16 cellular contexts compared by ENCODE assay signal in genomic region chr9:123426406-123426805, GRCh38.
DNase-seq lines count a peak whose midpoint lies in the region; ATAC-seq and TF ChIP-seq lines count a peak whose summit lies in the region.
"Had no signal": no experiment of that assay in that cellular context is flagged by ENCODE, and none has a peak within 500 bp of the region (broad histone marks: within the 10 kb centered on the region; RNA-seq: fewer than 3 reads in every experiment).

No MANE protein-coding gene starts in this region.

- H3K4me1 Mint-ChIP-seq in type B pancreatic cell (ENCODE audit: unreplicated experiment) = peaks cover 8% of the 10 kb centered on the region
- H3K4me1 Mint-ChIP-seq in activated T-cell treated with anti-CD3 and anti-CD28 coated beads, Interleukin-2, amount 50 U/mL, for 4 hours (ENCODE audit: low read depth) = no peaks in the 10 kb centered on the region

- H2AFZ ChIP-seq in OCI-LY7 (ENCODE audit: low read length) = no peak overlapping the region; the same call in 1 of the 2 replicates
- H2AFZ ChIP-seq: parathyroid adenoma had no signal

- H3K9me2 ChIP-seq in OCI-LY7 (ENCODE audit: insufficient read depth, low read length) = no peaks in the 10 kb centered on the region

- no peaks in the 10 kb centered on the region for H3K36me3 ChIP-seq in OCI-LY7 (ENCODE audit: insufficient read depth, low read length)

- DNase-seq in cardiac septum (ENCODE audit: low spot score) = peak; percentile 58
- no peak for DNase-seq in Right ventricle myocardium inferior (ENCODE audit: missing footprints)
- DNase-seq in OCI-LY7 (ENCODE audit: low spot score) = peak; percentile 43
- DNase-seq in type B pancreatic cell (ENCODE audit: extremely low spot score, unreplicated experiment) = no peak
- no peak for DNase-seq in NCI-H1436 (lab: John Stamatoyannopoulos, UW)
- no peak for DNase-seq in activated T-cell treated with anti-CD3 and anti-CD28 coated beads, Interleukin-2, amount 50 U/mL, for 4 hours
- DNase-seq in NCI-H1048 (lab: John Stamatoyannopoulos, UW) = no peak
- DNase-seq: DMS79 treated with DMSO at 0.1 percent for 48 hours, esophagus squamous epithelium, NCI-H1694, WERI-Rb-1 had no signal

- no peak overlapping the region for H3K4me3 ChIP-seq in OCI-LY7 (ENCODE audit: low read depth, low read length, poor library complexity, severe bottlenecking)
- H3K4me3 ChIP-seq: esophagus squamous epithelium, Peyer's patch, tibial nerve had no signal

- BruUV-seq in OCI-LY7 (replicated peaks; lab: Mats Ljungman, UMichigan) = no TSS peak

- CTCF ChIA-PET in OCI-LY7 (lab: Charles Lee; ENCODE audit: unreplicated experiment) = interaction anchor here (0.9 kb wide), 1 partner anchor 101 kb away, joined by 3 read pairs; no protein-coding TSS in a partner anchor

- no peak overlapping the region for H3K4me3 Mint-ChIP-seq in type B pancreatic cell
- H3K4me3 Mint-ChIP-seq in activated T-cell treated with anti-CD3 and anti-CD28 coated beads, Interleukin-2, amount 50 U/mL, for 4 hours = no peak overlapping the region

- peaks cover 18% of the 10 kb centered on the region for H3K36me3 Mint-ChIP-seq in type B pancreatic cell
- peaks cover 42% of the 10 kb centered on the region for H3K36me3 Mint-ChIP-seq in activated T-cell treated with anti-CD3 and anti-CD28 coated beads, Interleukin-2, amount 50 U/mL, for 4 hours (ENCODE audit: insufficient read depth)

- no peaks in the 10 kb centered on the region for H3K79me2 ChIP-seq in OCI-LY7 (ENCODE audit: insufficient read depth, low read depth, low read length)
- H3K79me2 ChIP-seq: parathyroid adenoma had no signal

- intact Hi-C loops in cardiac septum (cut with DNase I) = no loop called here
- intact Hi-C loops in Right ventricle myocardium inferior (cut with DNase I) = no loop called here
- intact Hi-C loops in OCI-LY7 (cut with micrococcal nuclease; ENCODE audit: unreplicated experiment) = no loop called here

- TF ChIP-seq CTCF in OCI-LY7 (conservative IDR thresholded peaks at IDR 0.05; ENCODE audit: low read length) (peak; percentile 46; the same call in 1 of the 2 replicates), type B pancreatic cell (conservative IDR thresholded peaks at IDR 0.05) (no peak)

- H4K20me1 ChIP-seq in OCI-LY7 (ENCODE audit: insufficient read depth, low read length) = no peaks in the 10 kb centered on the region

- no peaks in the 10 kb centered on the region for H3K9me3 Mint-ChIP-seq in type B pancreatic cell
- peaks cover 3% of the 10 kb centered on the region for H3K9me3 Mint-ChIP-seq in activated T-cell treated with anti-CD3 and anti-CD28 coated beads, Interleukin-2, amount 50 U/mL, for 4 hours

- peaks cover 11% of the 10 kb centered on the region for H3K4me1 ChIP-seq in OCI-LY7 (ENCODE audit: insufficient read depth, low read length, poor library complexity, severe bottlenecking)
- H3K4me1 ChIP-seq: esophagus squamous epithelium, parathyroid adenoma, Peyer's patch, tibial nerve had no signal

- POLR2A ChIA-PET in OCI-LY7 (lab: Charles Lee) = interaction anchor here (0.6 to 1.4 kb wide), 4 partner anchors 54 to 591 kb away, joined by 3 to 4 read pairs (median 3); no protein-coding TSS in a partner anchor

- no peak overlapping the region for H3K27ac ChIP-seq in OCI-LY7 (ENCODE audit: low read depth, low read length, poor library complexity, severe bottlenecking)
- H3K27ac ChIP-seq: esophagus squamous epithelium, HL-60, parathyroid adenoma, Peyer's patch, tibial nerve, WERI-Rb-1 had no signal

- H3K27ac Mint-ChIP-seq in type B pancreatic cell = peak overlapping the region; percentile 13

- no peak overlapping the region for H3K4me2 ChIP-seq in OCI-LY7 (ENCODE audit: low read length)

- no peaks in the 10 kb centered on the region for H3K9me3 ChIP-seq in OCI-LY7 (ENCODE audit: low read length)
- H3K9me3 ChIP-seq: Peyer's patch had no signal

- no peak for ATAC-seq in Right ventricle myocardium inferior
- ATAC-seq in HG02759 (IDR thresholded peaks at IDR 0.05; ENCODE audit: unreplicated experiment) = peak; percentile 81
- no peak for ATAC-seq in activated T-cell treated with anti-CD3 and anti-CD28 coated beads, Interleukin-2, amount 50 U/mL, for 4 hours

- no peaks in the 10 kb centered on the region for H3K27me3 Mint-ChIP-seq in type B pancreatic cell
- H3K27me3 Mint-ChIP-seq in activated T-cell treated with anti-CD3 and anti-CD28 coated beads, Interleukin-2, amount 50 U/mL, for 4 hours (ENCODE audit: low read depth) = no peaks in the 10 kb centered on the region

Comparison
In these comparisons a context has a peak if more than half of its experiments do, and no peak if none do; other contexts are left out.
1. DNase-seq: peak in cardiac septum (single experiment) and OCI-LY7 (single experiment); none in Right ventricle myocardium inferior (single experiment), type B pancreatic cell (single experiment), NCI-H1436 (single experiment), activated T-cell treated with anti-CD3 and anti-CD28 coated beads, Interleukin-2, amount 50 U/mL, for 4 hours (single experiment) and NCI-H1048 (single experiment).